Comparison of ENCODE assay signal across 8 cellular contexts in genomic region chr2:173076557-173077345, GRCh38. TPM values are rescaled to one million over a fixed set of nuclear protein-coding genes. Genes with fewer than 3 reads are reported as not detected.
DNase-seq lines count a peak whose midpoint lies in the region; ATAC-seq and TF ChIP-seq lines count a peak whose summit lies in the region.

No MANE protein-coding gene starts in this region.

- WGBS in mammary epithelial cell (ENCODE audit: low coverage, missing lambda C conversion rate) = 3% methylated on average over 27 of the region's 27 CpGs

- peaks cover 17% of the 10 kb centered on the region for H3K27me3 ChIP-seq in CD4-positive, alpha-beta T cell (ENCODE audit: control insufficient read depth, insufficient read depth, low read length)
- H3K27me3 ChIP-seq in mammary epithelial cell (ENCODE audit: insufficient read depth, low read length) = no peaks in the 10 kb centered on the region

- peak overlapping the region; percentile 66 to 88 (median 84) for H3K4me3 ChIP-seq in mammary epithelial cell (replicated peaks in 1 of 3; ENCODE audit: insufficient read depth in 1 of 3, low read depth in 2 of 3, low read length in 3 of 3)

- H4K20me1 ChIP-seq in mammary epithelial cell (ENCODE audit: insufficient read depth, low read length) = no peaks in the 10 kb centered on the region

- dilution Hi-C loops in mammary epithelial cell (cut with HindIII; ENCODE audit: low sequenced_read_pairs) = no loop called here

- ATAC-seq in CD4-positive, alpha-beta T cell (ENCODE audit: poor library complexity) = peak; percentile 11
- peak; percentile 29 for ATAC-seq in GM19035 (IDR thresholded peaks at IDR 0.05; ENCODE audit: unreplicated experiment)
- peak; percentile 30 for ATAC-seq in HG03175 (IDR thresholded peaks at IDR 0.05; ENCODE audit: unreplicated experiment)
- ATAC-seq in HG03469 (IDR thresholded peaks at IDR 0.05; ENCODE audit: unreplicated experiment) = no peak

- no peaks in the 10 kb centered on the region for H3K9me3 ChIP-seq in CD4-positive, alpha-beta T cell (ENCODE audit: control insufficient read depth, low read length)
- H3K9me3 ChIP-seq in mammary epithelial cell (replicated peaks; ENCODE audit: insufficient read depth, low read length) = no peaks in the 10 kb centered on the region

- peaks cover 57% of the 10 kb centered on the region for H3K79me2 ChIP-seq in mammary epithelial cell (ENCODE audit: insufficient read depth, low read length)

- peaks cover 17% of the 10 kb centered on the region for H3K27me3 Mint-ChIP-seq in CD4-positive, alpha-beta T cell

- POLR2A ChIA-PET in CD4-positive, alpha-beta T cell (lab: Charles Lee) = no interaction called here

- peaks cover 7% of the 10 kb centered on the region for H3K4me1 Mint-ChIP-seq in CD4-positive, alpha-beta T cell (ENCODE audit: low read depth)

- peak overlapping the region; percentile 80 for H2AFZ ChIP-seq in mammary epithelial cell (ENCODE audit: low read depth, low read length)

- no peaks in the 10 kb centered on the region for H3K36me3 ChIP-seq in mammary epithelial cell (ENCODE audit: insufficient read depth, low read length)

- peak overlapping the region; percentile 99 for H3K9ac ChIP-seq in mammary epithelial cell (ENCODE audit: insufficient read depth, low read length)

- TF ChIP-seq CTCF in CD4-positive, alpha-beta T cell (IDR thresholded peaks at IDR 0.05) = no peak
- no peak for TF ChIP-seq CTCF in mammary epithelial cell (conservative IDR thresholded peaks at IDR 0.05 in 1 of 2, IDR thresholded peaks at IDR 0.05 in 1 of 2; ENCODE audit: extremely low read depth in 1 of 2, insufficient read depth in 1 of 2, low read depth in 1 of 2, low read length in 2 of 2)

- CTCF ChIA-PET in CD4-positive, alpha-beta T cell (lab: Charles Lee) = interaction anchor here (0.7 kb wide), 1 partner anchor 48 kb away, joined by 3 read pairs; no protein-coding TSS in a partner anchor
- CTCF ChIA-PET in mammary epithelial cell (lab: Charles Lee; ENCODE audit: low non-redundant PET) = no interaction called here

- no peak overlapping the region for H3K27ac ChIP-seq in CD4-positive, alpha-beta T cell (ENCODE audit: low read depth, low read length)
- H3K27ac ChIP-seq in mammary epithelial cell (ENCODE audit: insufficient read depth, low read depth, low read length) = peak overlapping the region; percentile 95

- H3K4me3 Mint-ChIP-seq in CD4-positive, alpha-beta T cell = peak overlapping the region; percentile 79

- DNase-seq in CD4-positive, alpha-beta T cell = no peak
- DNase-seq in RKO (ENCODE audit: low spot score) = peak; percentile 46
- peak; percentile 73 for DNase-seq in mammary epithelial cell
- DNase-seq in kidney glomerular epithelial cell (lab: John Stamatoyannopoulos, UW) = peak; percentile 48
- DNase-seq in stimulated activated CD8-positive, alpha-beta memory T cell treated with anti-CD3 and anti-CD28 coated beads, Interleukin-4, amount 100 ng/mL, for 48 hours = peak; percentile 48

- intact Hi-C loops in CD4-positive, alpha-beta T cell (cut with DNase I, micrococcal nuclease) = no loop called here
- intact Hi-C loops in mammary epithelial cell (cut with micrococcal nuclease) = loop anchor here (1.0 to 5.0 kb wide), 7 partner anchors 16 to 320 kb away; no protein-coding TSS in a partner anchor

- H3K36me3 Mint-ChIP-seq in CD4-positive, alpha-beta T cell (ENCODE audit: low read depth) = no peaks in the 10 kb centered on the region

- H3K9me3 Mint-ChIP-seq in CD4-positive, alpha-beta T cell = no peaks in the 10 kb centered on the region

- peak overlapping the region; percentile 89 for H3K4me2 ChIP-seq in mammary epithelial cell (ENCODE audit: insufficient read depth, low read depth, low read length)

- no peak overlapping the region for H3K27ac Mint-ChIP-seq in CD4-positive, alpha-beta T cell

- BruUV-seq in mammary epithelial cell (replicated peaks; lab: Mats Ljungman, UMichigan) = TSS peak; percentile 37

- in situ Hi-C loops in mammary epithelial cell (cut with MboI; ENCODE audit: low sequenced_read_pairs in 2 of 2) = loop anchor here in 1 of 2 donors (5.0 kb wide), 1 partner anchor 49 kb away; no protein-coding TSS in a partner anchor

- H3K4me1 ChIP-seq in mammary epithelial cell (ENCODE audit: insufficient read depth, low read length) = peaks cover 35% of the 10 kb centered on the region

RNA-seq across cellular contexts. Expression of gene MAP3K20, which starts 1.1 kb away (rescaled TPM):
- total RNA-seq in CD4-positive, alpha-beta T cell = under 1 TPM; 0.36 to 0.39 TPM
- 100 to 1,000 TPM in 1 of 2 donors, 10 to 100 TPM in 1; 31.8 to 109 TPM for total RNA-seq in mammary epithelial cell
- 39.0 TPM for polyA plus RNA-seq in mammary epithelial cell
- 48.2 TPM for polyA minus RNA-seq in mammary epithelial cell

Comparison
In these comparisons a context has a peak if more than half of its experiments do, and no peak if none do; other contexts are left out.
1. DNase-seq: peak in RKO (single experiment), mammary epithelial cell (single experiment), kidney glomerular epithelial cell (single experiment) and stimulated activated CD8-positive, alpha-beta memory T cell treated with anti-CD3 and anti-CD28 coated beads, Interleukin-4, amount 100 ng/mL, for 48 hours (single experiment); none in CD4-positive, alpha-beta T cell (0 of 10).
2. RNA of gene MAP3K20, which starts 1.1 kb away (total RNA-seq): 31.8 to 109 TPM in mammary epithelial cell; 0.36 to 0.39 TPM in CD4-positive, alpha-beta T cell; every median in the first group is over 10 times any median in the second.